29 cellular contexts compared by ENCODE assay signal in genomic region chr22:17966403-17966717, GRCh38. TPM values are rescaled to one million over a fixed set of nuclear protein-coding genes. Genes with fewer than 3 reads are reported as not detected.
DNase-seq lines count a peak whose midpoint lies in the region; ATAC-seq, FAIRE-seq and TF ChIP-seq lines count a peak whose summit lies in the region.
"Had no signal": no experiment of that assay in that cellular context is flagged by ENCODE, and none has a peak within 500 bp of the region (broad histone marks: within the 10 kb centered on the region; RNA-seq: fewer than 3 reads in every experiment).

No MANE protein-coding gene starts in this region.

- TF ChIP-seq CTCF in A549 (IDR thresholded peaks at IDR 0.05) (no peak), dorsolateral prefrontal cortex (IDR thresholded peaks at IDR 0.05 in 54 of 56, conservative IDR thresholded peaks at IDR 0.05 in 2 of 56; ENCODE audit: low read depth in 1 of 56, partially characterized antibody in 56 of 56) (no peak), neural crest cell (conservative IDR thresholded peaks at IDR 0.05) (no peak), gastrocnemius medialis (IDR thresholded peaks at IDR 0.05 in 4 of 5, conservative IDR thresholded peaks at IDR 0.05 in 1 of 5) (no peak)

- H3K36me3 ChIP-seq in Karpas-422 (ENCODE audit: insufficient read depth, low read length) (peaks cover 11% of the 10 kb centered on the region; the same call in 1 of the 2 replicates), gastrocnemius medialis (no peaks in the 10 kb centered on the region)
- H3K36me3 ChIP-seq: heart left ventricle, Peyer's patch, upper lobe of left lung had no signal

- H3K27ac ChIP-seq in A549: peak overlapping the region in 1 of 2 experiments; percentile 68; a peak in 3 of 6 replicates
- peak overlapping the region; percentile 34 for H3K27ac ChIP-seq in Karpas-422 (ENCODE audit: low read length)
- H3K27ac ChIP-seq in dorsolateral prefrontal cortex: peak overlapping the region in 32 of 59 donors; percentile 7 to 81 (median 52)
- no peak overlapping the region for H3K27ac ChIP-seq in gastrocnemius medialis
- H3K27ac ChIP-seq: HL-60, Peyer's patch, upper lobe of left lung had no signal

- H3K4me1 ChIP-seq in A549 (peaks cover 47% of the 10 kb centered on the region), Karpas-422 (ENCODE audit: low read length) (peaks cover 82% of the 10 kb centered on the region), gastrocnemius medialis (peaks cover 26 to 45% of the 10 kb centered on the region in 2 donors)
- H3K4me1 ChIP-seq: Peyer's patch had no signal

- POLR2A ChIA-PET in A549 (lab: Yijun Ruan, JAX): no interaction called here
- POLR2A ChIA-PET in activated CD8-positive, alpha-beta T cell treated with anti-CD3 and anti-CD28 coated beads, Interleukin-2, amount 10 ng/mL, durations not matched to agents 7 days and 5 days (lab: Charles Lee): no interaction called here
- POLR2A ChIA-PET in activated CD4-positive, alpha-beta T cell treated with anti-CD3 and anti-CD28 coated beads for 36 hours (lab: Charles Lee): interaction anchor here (0.6 kb wide), 1 partner anchor 369 kb away, joined by 3 read pairs; no protein-coding TSS in a partner anchor

- intact Hi-C loops in dorsolateral prefrontal cortex (cut with DNase I): no loop called here
- intact Hi-C loops in gastrocnemius medialis (cut with DNase I; ENCODE audit: low total_unique reads): no loop called here
- intact Hi-C loops in activated CD4-positive, alpha-beta T cell treated with anti-CD3 and anti-CD28 coated beads for 36 hours (cut with DNase I, micrococcal nuclease): loop anchor here in 1 of 2 experiments (10.0 kb wide), 1 partner anchor 58 kb away; the partner anchor contains the start of gene MICAL3

- no peak for TF ChIP-seq EP300 in A549 (IDR thresholded peaks at IDR 0.05)

- H3K9me3 Mint-ChIP-seq in neural crest cell: no peaks in the 10 kb centered on the region
- no peaks in the 10 kb centered on the region for H3K9me3 Mint-ChIP-seq in activated CD8-positive, alpha-beta T cell treated with anti-CD3 and anti-CD28 coated beads, Interleukin-2, amount 10 ng/mL, durations not matched to agents 7 days and 5 days (ENCODE audit: insufficient read depth)
- no peaks in the 10 kb centered on the region for H3K9me3 Mint-ChIP-seq in activated CD4-positive, alpha-beta T cell treated with anti-CD3 and anti-CD28 coated beads for 36 hours (ENCODE audit: low read depth)
- H3K9me3 Mint-ChIP-seq: activated CD8-positive, alpha-beta T cell treated with anti-CD3 and anti-CD28 coated beads for 36 hours; dendritic cell treated with granulocyte-macrophage colony-stimulating factor and Interleukin-4, amounts not matched to agents 40 ng/mL and 50 ng/mL, for 4 days; GM23338; stimulated activated naive CD8-positive, alpha-beta T cell treated with anti-CD3 and anti-CD28 coated beads, Interleukin-15, amount 100 ng/mL, for 72 hours; T-helper 2 cell treated with Interferon-gamma antibody and Interleukin-4, amounts not matched to agents 5 μg/mL and 100 μg/mL, for 36 hours had no signal

- FAIRE-seq in A549 (lab: Jason Lieb, UNC): no peak
- FAIRE-seq: A204.1, bronchial epithelial cell, endothelial cell of umbilical vein, HepG2 had no signal

- in situ Hi-C loops in gastrocnemius medialis (cut with MboI; ENCODE audit: low sequenced_read_pairs in 4 of 4): no loop called here

- H3K27ac Mint-ChIP-seq in neural crest cell (ENCODE audit: unreplicated experiment): peak overlapping the region; percentile 64
- H3K27ac Mint-ChIP-seq in activated CD8-positive, alpha-beta T cell treated with anti-CD3 and anti-CD28 coated beads, Interleukin-2, amount 10 ng/mL, durations not matched to agents 7 days and 5 days: no peak overlapping the region
- H3K27ac Mint-ChIP-seq in activated CD4-positive, alpha-beta T cell treated with anti-CD3 and anti-CD28 coated beads for 36 hours: no peak overlapping the region
- H3K27ac Mint-ChIP-seq: activated CD8-positive, alpha-beta T cell treated with anti-CD3 and anti-CD28 coated beads for 36 hours; dendritic cell treated with granulocyte-macrophage colony-stimulating factor and Interleukin-4, amounts not matched to agents 40 ng/mL and 50 ng/mL, for 4 days; GM23338; T-helper 2 cell treated with Interferon-gamma antibody and Interleukin-4, amounts not matched to agents 5 μg/mL and 100 μg/mL, for 36 hours had no signal

- H3K9me3 ChIP-seq in A549 (no peaks in the 10 kb centered on the region), Karpas-422 (ENCODE audit: low read length) (no peaks in the 10 kb centered on the region), gastrocnemius medialis (no peaks in the 10 kb centered on the region)
- H3K9me3 ChIP-seq: heart left ventricle, Peyer's patch, spleen, upper lobe of left lung had no signal

- H3K27me3 Mint-ChIP-seq in neural crest cell (ENCODE audit: low read depth): no peaks in the 10 kb centered on the region
- H3K27me3 Mint-ChIP-seq in activated CD8-positive, alpha-beta T cell treated with anti-CD3 and anti-CD28 coated beads, Interleukin-2, amount 10 ng/mL, durations not matched to agents 7 days and 5 days (ENCODE audit: low read depth): no peaks in the 10 kb centered on the region
- H3K27me3 Mint-ChIP-seq in activated CD4-positive, alpha-beta T cell treated with anti-CD3 and anti-CD28 coated beads for 36 hours: no peaks in the 10 kb centered on the region
- H3K27me3 Mint-ChIP-seq: activated CD8-positive, alpha-beta T cell treated with anti-CD3 and anti-CD28 coated beads for 36 hours; dendritic cell treated with granulocyte-macrophage colony-stimulating factor and Interleukin-4, amounts not matched to agents 40 ng/mL and 50 ng/mL, for 4 days; stimulated activated naive CD8-positive, alpha-beta T cell treated with anti-CD3 and anti-CD28 coated beads, Interleukin-15, amount 100 ng/mL, for 72 hours had no signal

- no peak overlapping the region for H2AFZ ChIP-seq in Karpas-422 (ENCODE audit: low read length)
- H2AFZ ChIP-seq: GM23338 had no signal

- H3K4me3 ChIP-seq in A549 (no peak overlapping the region), Karpas-422 (ENCODE audit: low read length) (no peak overlapping the region), dorsolateral prefrontal cortex (no peak overlapping the region), gastrocnemius medialis (no peak overlapping the region)
- H3K4me3 ChIP-seq: GM23338, heart left ventricle, Peyer's patch, spleen, upper lobe of left lung had no signal

- H3K27me3 ChIP-seq in Karpas-422 (ENCODE audit: low read length) (no peaks in the 10 kb centered on the region), dorsolateral prefrontal cortex (no peaks in the 10 kb centered on the region), gastrocnemius medialis (no peaks in the 10 kb centered on the region)
- H3K27me3 ChIP-seq: heart left ventricle, Peyer's patch, spleen, upper lobe of left lung had no signal

- H3K4me1 Mint-ChIP-seq in neural crest cell: peaks cover 33% of the 10 kb centered on the region
- peaks cover 8% of the 10 kb centered on the region for H3K4me1 Mint-ChIP-seq in activated CD8-positive, alpha-beta T cell treated with anti-CD3 and anti-CD28 coated beads, Interleukin-2, amount 10 ng/mL, durations not matched to agents 7 days and 5 days (ENCODE audit: low read depth)
- H3K4me1 Mint-ChIP-seq in activated CD4-positive, alpha-beta T cell treated with anti-CD3 and anti-CD28 coated beads for 36 hours: no peaks in the 10 kb centered on the region
- H3K4me1 Mint-ChIP-seq: stimulated activated naive CD8-positive, alpha-beta T cell treated with anti-CD3 and anti-CD28 coated beads, Interleukin-15, amount 100 ng/mL, for 72 hours had no signal

- ATAC-seq in A549: no peak
- ATAC-seq in gastrocnemius medialis: no peak
- no peak for ATAC-seq in activated CD8-positive, alpha-beta T cell treated with anti-CD3 and anti-CD28 coated beads, Interleukin-2, amount 10 ng/mL, durations not matched to agents 7 days and 5 days
- ATAC-seq in activated CD4-positive, alpha-beta T cell treated with anti-CD3 and anti-CD28 coated beads for 36 hours: no peak
- ATAC-seq in activated CD4-positive, CD25-positive, alpha-beta regulatory T cell treated with anti-CD3 and anti-CD28 coated beads, Interleukin-2, amount 50 U/mL, for 24 hours: no peak
- ATAC-seq: activated CD8-positive, alpha-beta T cell treated with anti-CD3 and anti-CD28 coated beads for 36 hours; GM23338; heart left ventricle; HepG2; left ventricle myocardium superior; stimulated activated naive CD8-positive, alpha-beta T cell treated with anti-CD3 and anti-CD28 coated beads, Interleukin-15, amount 100 ng/mL, for 72 hours had no signal

- no peak for TF ChIP-seq POLR2A in A549 (IDR thresholded peaks at IDR 0.05; ENCODE audit: low read length)
- TF ChIP-seq POLR2A in gastrocnemius medialis (IDR thresholded peaks at IDR 0.05): no peak

- H3K9me2 ChIP-seq in Karpas-422 (replicated peaks; ENCODE audit: insufficient read depth, low read length): no peaks in the 10 kb centered on the region

- H3K4me3 Mint-ChIP-seq in neural crest cell: no peak overlapping the region
- no peak overlapping the region for H3K4me3 Mint-ChIP-seq in activated CD8-positive, alpha-beta T cell treated with anti-CD3 and anti-CD28 coated beads, Interleukin-2, amount 10 ng/mL, durations not matched to agents 7 days and 5 days
- no peak overlapping the region for H3K4me3 Mint-ChIP-seq in activated CD4-positive, alpha-beta T cell treated with anti-CD3 and anti-CD28 coated beads for 36 hours
- H3K4me3 Mint-ChIP-seq: activated CD8-positive, alpha-beta T cell treated with anti-CD3 and anti-CD28 coated beads for 36 hours; dendritic cell treated with granulocyte-macrophage colony-stimulating factor and Interleukin-4, amounts not matched to agents 40 ng/mL and 50 ng/mL, for 4 days; GM23338; stimulated activated naive CD8-positive, alpha-beta T cell treated with anti-CD3 and anti-CD28 coated beads, Interleukin-15, amount 100 ng/mL, for 72 hours; T-helper 2 cell treated with Interferon-gamma antibody and Interleukin-4, amounts not matched to agents 5 μg/mL and 100 μg/mL, for 36 hours had no signal

- peaks cover 99% of the 10 kb centered on the region for H3K79me2 ChIP-seq in Karpas-422 (ENCODE audit: low read length)

- TF ChIP-seq RAD21 in A549 (conservative IDR thresholded peaks at IDR 0.05 in 1 of 2, IDR thresholded peaks at IDR 0.05 in 1 of 2): no peak

- H3K9ac ChIP-seq in Karpas-422 (ENCODE audit: low read length): no peak overlapping the region

- CTCF ChIA-PET in A549 (lab: Yijun Ruan, JAX): no interaction called here
- CTCF ChIA-PET in activated CD8-positive, alpha-beta T cell treated with anti-CD3 and anti-CD28 coated beads, Interleukin-2, amount 10 ng/mL, durations not matched to agents 7 days and 5 days (lab: Charles Lee): no interaction called here
- CTCF ChIA-PET in activated CD4-positive, alpha-beta T cell treated with anti-CD3 and anti-CD28 coated beads for 36 hours (lab: Charles Lee): interaction anchor here (0.6 kb wide), 1 partner anchor 111 kb away, joined by 3 read pairs; the partner anchor contains the start of gene PEX26

- peaks cover 34% of the 10 kb centered on the region; the same call in 1 of the 2 replicates for H4K20me1 ChIP-seq in Karpas-422 (ENCODE audit: insufficient read depth, low read depth, low read length)

- WGBS in A549 (ENCODE audit: missing lambda C conversion rate): 85% methylated on average over 2 of the region's 2 CpGs

- H3K4me2 ChIP-seq in A549 (0 out of 3 replicates have a peak overlapping the region, but pooled peaks have one; percentile 7), Karpas-422 (ENCODE audit: low read depth, low read length, poor library complexity, severe bottlenecking) (no peak overlapping the region)
- H3K4me2 ChIP-seq: GM23338 had no signal

- peaks cover 2% of the 10 kb centered on the region for H3K36me3 Mint-ChIP-seq in neural crest cell (ENCODE audit: low read depth)
- H3K36me3 Mint-ChIP-seq in activated CD8-positive, alpha-beta T cell treated with anti-CD3 and anti-CD28 coated beads, Interleukin-2, amount 10 ng/mL, durations not matched to agents 7 days and 5 days (ENCODE audit: low read depth): no peaks in the 10 kb centered on the region
- H3K36me3 Mint-ChIP-seq in activated CD4-positive, alpha-beta T cell treated with anti-CD3 and anti-CD28 coated beads for 36 hours (ENCODE audit: low read depth): no peaks in the 10 kb centered on the region

- DNase-seq in A549 (ENCODE audit: low read depth in 1 of 2, low spot score in 1 of 2) (no peak), Karpas-422 (no peak), dorsolateral prefrontal cortex (no peak), neural crest cell (ENCODE audit: low read depth, low spot score) (no peak), gastrocnemius medialis (no peak)
- DNase-seq in activated CD8-positive, alpha-beta T cell treated with anti-CD3 and anti-CD28 coated beads, Interleukin-2, amount 10 ng/mL, durations not matched to agents 7 days and 5 days: no peak
- DNase-seq in activated CD4-positive, alpha-beta T cell treated with anti-CD3 and anti-CD28 coated beads for 36 hours: no peak
- DNase-seq: activated CD8-positive, alpha-beta T cell treated with anti-CD3 and anti-CD28 coated beads for 36 hours; activated gamma-delta T cell treated with Interleukin-2 at 50 U/mL for 16 hours; amniotic stem cell; heart left ventricle; left ventricle myocardium superior; NCI-H1417 treated with DMSO at 0.1 percent for 48 hours; NCI-H2107; NCI-H510A; Peyer's patch; stimulated activated CD4-positive, alpha-beta T cell treated with anti-CD3 and anti-CD28 coated beads, Interleukin-4, amount 100 ng/mL, for 1 hour; stimulated activated naive CD8-positive, alpha-beta T cell treated with anti-CD3 and anti-CD28 coated beads, Interleukin-15, amount 100 ng/mL, for 72 hours; upper lobe of left lung had no signal

RNA-seq across cellular contexts. Expression of gene MICAL3, which starts 58.0 kb away (rescaled TPM):
- polyA plus RNA-seq in A549 (2011; rRNA removed) (18.7 and 20.5 TPM in 2 replicates), A549 (2017; fragmentation: RNase III; extraction: RNeasy Plus Mini Kit Qiagen cat#74134 plus additional on column Dnase treatment) (30.1 to 35.1 TPM (median 30.3 TPM) in 3 replicates)
- 13.3 and 17.7 TPM in 2 replicates for polyA plus RNA-seq in A549 (2012; cell fraction: cytosol; rRNA removed)
- polyA plus RNA-seq in A549 (2012; cell fraction: nucleus; rRNA removed): 74.0 and 74.6 TPM in 2 replicates
- 28.0 and 34.1 TPM in 2 replicates for polyA minus RNA-seq in A549 (2011; rRNA and poly(A)+ RNA removed)
- total RNA-seq in Karpas-422 (2014; rRNA removed; shearing (Covaris generic); ENCODE audit: low replicate concordance): 54.9 and 64.1 TPM in 2 replicates
- total RNA-seq in dorsolateral prefrontal cortex (100 to 1,000 TPM; 126 to 274 (median 183) TPM), neural crest cell (84.5 and 87.1 TPM in 2 replicates), gastrocnemius medialis (1 to 10 TPM; 6.0 to 9.8 (median 8.1) TPM)
- total RNA-seq in activated CD8-positive, alpha-beta T cell treated with anti-CD3 and anti-CD28 coated beads, Interleukin-2, amount 10 ng/mL, durations not matched to agents 7 days and 5 days: 10 to 100 TPM; 26.4 to 29.7 TPM
- 10 to 100 TPM; 21.9 to 22.5 TPM for total RNA-seq in activated CD4-positive, alpha-beta T cell treated with anti-CD3 and anti-CD28 coated beads for 36 hours

Comparison
In these comparisons a context has a peak if more than half of its experiments do, and no peak if none do; other contexts are left out.
1. H3K27ac ChIP-seq: peak in Karpas-422 (single experiment) and dorsolateral prefrontal cortex (32 of 59); none in gastrocnemius medialis (0 of 4).